In genomic region chr14:41096131-41096530, GRCh38 we compare ENCODE assay signal across 33 cellular contexts.
"Had no signal": no experiment of that assay in that cellular context is flagged by ENCODE, and none has a peak within 500 bp of the region (broad histone marks: within the 10 kb centered on the region; RNA-seq: fewer than 3 reads in every experiment).

No MANE protein-coding gene starts in this region.

- H3K9me3 ChIP-seq: MG63 had no signal

- DNase-seq: Karpas-422, Kasumi-1, MG63, MM.1S, MV-4-11, NCI-H1048, NCI-H1092, NCI-H1092 treated with DMSO at 0.1 percent for 48 hours, NCI-H1105, NCI-H1105 treated with DMSO at 0.1 percent for 48 hours, NCI-H1417 treated with DMSO at 0.1 percent for 48 hours, NCI-H1436, NCI-H1436 treated with DMSO at 0.1 percent for 48 hours, NCI-H146, NCI-H1694, NCI-H1694 treated with DMSO at 0.1 percent for 48 hours, NCI-H187, NCI-H187 treated with DMSO at 0.1 percent for 48 hours, NCI-H1930, NCI-H2029, NCI-H2029 treated with DMSO at 0.1 percent for 48 hours, NCI-H2081, NCI-H2081 treated with DMSO at 0.1 percent for 48 hours, NCI-H2107, NCI-H2171, NCI-H2171 treated with DMSO at 0.1 percent for 48 hours, NCI-H2227 treated with DMSO at 0.1 percent for 48 hours, NCI-H226, NCI-H345, NCI-H446, NCI-H446 treated with DMSO at 0.1 percent for 48 hours, NCI-H510A, NCI-H510A treated with DMSO at 0.1 percent for 48 hours had no signal

- H3K27me3 ChIP-seq: MG63 had no signal

- H3K36me3 ChIP-seq: MG63 had no signal

- H3K4me3 ChIP-seq: MG63 had no signal
